8 cellular contexts compared by ENCODE assay signal in genomic region chr11:28110108-28110838, GRCh38. TPM values are rescaled to one million over a fixed set of nuclear protein-coding genes. Genes with fewer than 3 reads are reported as not detected.
DNase-seq lines count a peak whose midpoint lies in the region; ATAC-seq and TF ChIP-seq lines count a peak whose summit lies in the region.

No MANE protein-coding gene starts in this region.

- no peaks in the 10 kb centered on the region for H3K79me1 ChIP-seq in neuronal stem cell (ENCODE audit: low read depth, low read length)

- no peak overlapping the region for H3K14ac ChIP-seq in neuronal stem cell (ENCODE audit: low read length)

- ATAC-seq in GM21723 (IDR thresholded peaks at IDR 0.05; ENCODE audit: unreplicated experiment): peak; percentile 41
- ATAC-seq in gastroesophageal sphincter: peak; percentile 36
- no peak for ATAC-seq in thoracic aorta (ENCODE audit: insufficient number of reproducible peaks, low FRiP score, low read depth)

- no peak overlapping the region for H4K91ac ChIP-seq in neuronal stem cell (ENCODE audit: low read depth, low read length, poor library complexity)

- H3K18ac ChIP-seq in neuronal stem cell (ENCODE audit: low read length): peak overlapping the region; percentile 66

- H3K27ac ChIP-seq in KOPT-K1 (ENCODE audit: low read depth, low read length, poor library complexity, severe bottlenecking) (peak overlapping the region; percentile 78), gastroesophageal sphincter (peak overlapping the region; percentile 52 to 85 (median 84)), neuronal stem cell (replicated peaks; ENCODE audit: low read length) (no peak overlapping the region), thoracic aorta (peak overlapping the region; percentile 78 to 81)

- peaks cover 27% of the 10 kb centered on the region for H3K36me3 ChIP-seq in KOPT-K1 (ENCODE audit: insufficient read depth, low read length)
- H3K36me3 ChIP-seq in gastroesophageal sphincter: peaks cover 0 to 12% of the 10 kb centered on the region in 2 donors
- peaks cover 0 to 39% of the 10 kb centered on the region in 2 donors for H3K36me3 ChIP-seq in neuronal stem cell (replicated peaks in 1 of 2; ENCODE audit: control insufficient read depth in 2 of 2, insufficient read depth in 2 of 2, low read length in 2 of 2)
- peaks cover 6% of the 10 kb centered on the region for H3K36me3 ChIP-seq in thoracic aorta

- peak overlapping the region; percentile 93 for H2AFZ ChIP-seq in neuronal stem cell (ENCODE audit: low read length)

- H2BK120ac ChIP-seq in neuronal stem cell (ENCODE audit: low read depth, low read length): no peak overlapping the region

- H4K8ac ChIP-seq in neuronal stem cell (ENCODE audit: low read depth, low read length): no peak overlapping the region

- peak overlapping the region; percentile 45 for H3K4me2 ChIP-seq in neuronal stem cell (ENCODE audit: insufficient read depth, low read length, poor library complexity, severe bottlenecking)

- no peak for TF ChIP-seq EP300 in gastroesophageal sphincter (IDR thresholded peaks at IDR 0.05)

- H3K9ac ChIP-seq in neuronal stem cell (ENCODE audit: low read depth, low read length, poor library complexity): no peak overlapping the region

- peak overlapping the region; percentile 94 for H3K23ac ChIP-seq in neuronal stem cell (ENCODE audit: low read depth, low read length, poor library complexity)

- 0 to 1% methylated on average over 22 to 30 of the region's 31 CpGs for WGBS in gastroesophageal sphincter (ENCODE audit: low coverage in 1 of 2), 2 donors
- WGBS in neuronal stem cell (ENCODE audit: extremely low coverage in 2 of 2, insufficient read length in 2 of 2, insufficient replicate concordance in 1 of 2), 2 donors: no CpG with 5 or more reads among the region's 31 CpGs

- peaks cover 2 to 46% (median 11%) of the 10 kb centered on the region in 3 donors for H3K4me1 ChIP-seq in gastroesophageal sphincter
- H3K4me1 ChIP-seq in neuronal stem cell (ENCODE audit: control insufficient read depth in 2 of 2, insufficient read depth in 1 of 2, low read depth in 1 of 2, low read length in 2 of 2): peaks cover 2 to 9% of the 10 kb centered on the region in 2 donors
- peaks cover 12 to 41% of the 10 kb centered on the region in 2 donors for H3K4me1 ChIP-seq in thoracic aorta (ENCODE audit: control insufficient read depth in 1 of 2, low read depth in 2 of 2)

- no peak overlapping the region for H2AK5ac ChIP-seq in neuronal stem cell (ENCODE audit: low read depth, low read length)

- TF ChIP-seq CTCF in gastroesophageal sphincter (IDR thresholded peaks at IDR 0.05) (no peak), thoracic aorta (IDR thresholded peaks at IDR 0.05) (no peak)

- DNase-seq in EH (ENCODE audit: low read depth): peak; percentile 82
- peak; percentile 21 for DNase-seq in SHP77 treated with DMSO at 0.1 percent for 48 hours (lab: John Stamatoyannopoulos, UW)
- peak; percentile 66 for DNase-seq in activated naive CD4-positive, alpha-beta T cell treated with Interleukin-2 at 50 U/mL for 16 hours
- DNase-seq in neuronal stem cell (ENCODE audit: low spot score): peak; percentile 35
- DNase-seq in thoracic aorta (ENCODE audit: low spot score): peak; percentile 6

- peak; percentile 20 to 23 for TF ChIP-seq POLR2A in gastroesophageal sphincter (IDR thresholded peaks at IDR 0.05)

- no peak overlapping the region for H2BK15ac ChIP-seq in neuronal stem cell (ENCODE audit: low read length)

- H2BK12ac ChIP-seq in neuronal stem cell (ENCODE audit: low read length): no peak overlapping the region

- H3K9me3 ChIP-seq in KOPT-K1 (ENCODE audit: insufficient read depth, low read length, poor library complexity, severe bottlenecking) (no peaks in the 10 kb centered on the region), gastroesophageal sphincter (no peaks in the 10 kb centered on the region), neuronal stem cell (replicated peaks in 1 of 2; ENCODE audit: control insufficient read depth in 2 of 2, insufficient read depth in 1 of 2, low read depth in 1 of 2, low read length in 2 of 2) (no peaks in the 10 kb centered on the region), thoracic aorta (no peaks in the 10 kb centered on the region)

- H3K27me3 ChIP-seq in gastroesophageal sphincter (no peaks in the 10 kb centered on the region), neuronal stem cell (ENCODE audit: control insufficient read depth in 3 of 3, insufficient read depth in 3 of 3, low read depth in 1 of 3, low read length in 3 of 3) (no peaks in the 10 kb centered on the region), thoracic aorta (replicated peaks; ENCODE audit: insufficient read depth) (no peaks in the 10 kb centered on the region)

- H2BK5ac ChIP-seq in neuronal stem cell (ENCODE audit: low read length): no peak overlapping the region

- H3K4me3 ChIP-seq in gastroesophageal sphincter (peak overlapping the region; percentile 54 to 63), neuronal stem cell (ENCODE audit: low read length in 2 of 2) (peak overlapping the region; percentile 68 to 81), thoracic aorta (peak overlapping the region; percentile 85)

- H3K4ac ChIP-seq in neuronal stem cell (ENCODE audit: low read length): no peak overlapping the region

RNA-seq across cellular contexts. Expression of gene METTL15, which starts 2.1 kb away (rescaled TPM):
- 10 to 100 TPM in 1 of 4 donors, 1 to 10 TPM in 3; 7.8 to 20.5 (median 8.2) TPM for total RNA-seq in gastroesophageal sphincter
- polyA plus RNA-seq in neuronal stem cell (2013, experiment 1 of 2): 11.3 TPM
- polyA plus RNA-seq in neuronal stem cell (2013, experiment 2 of 2): 11.6 TPM
- 10 to 100 TPM in 1 of 2 donors, 1 to 10 TPM in 1; 7.6 to 12.1 TPM for total RNA-seq in thoracic aorta

RNA-seq across cellular contexts. Expression of gene KIF18A, which starts 2.3 kb away (rescaled TPM):
- total RNA-seq in gastroesophageal sphincter: under 1 TPM in 3 of 4 donors, not detected in 1; 0.15 to 0.81 (median 0.59) TPM
- 24.7 TPM for polyA plus RNA-seq in neuronal stem cell (2013, experiment 1 of 2)
- polyA plus RNA-seq in neuronal stem cell (2013, experiment 2 of 2): 25.4 TPM
- total RNA-seq in thoracic aorta: under 1 TPM in 1 of 2 donors, not detected in 1; 0.28 TPM

Comparison
In these comparisons a context has a peak if more than half of its experiments do, and no peak if none do; other contexts are left out.
1. DNase-seq: peak in every context shown above with its lines; median percentile 82 in EH; 66 in activated naive CD4-positive, alpha-beta T cell treated with Interleukin-2 at 50 U/mL for 16 hours; 35 in neuronal stem cell; 21 in SHP77 treated with DMSO at 0.1 percent for 48 hours; 6 in thoracic aorta.